1 cellular context compared by ENCODE assay signal in genomic region chr17:7989781-7990655, GRCh38.
TF ChIP-seq lines count a peak whose summit lies in the region.

No MANE protein-coding gene starts in this region.

TF ChIP-seq in WTC11, 78 proteins besides CTCF, POLR2A, EP300 and RAD21 (continued from another document):
- TF ChIP-seq AR (CRISPR knock-in tag; IDR thresholded peaks at IDR 0.05), result no peak
- TF ChIP-seq MLX (CRISPR knock-in tag; IDR thresholded peaks at IDR 0.05), result no peak
- peak; percentile 58; the same call in 1 of the 2 replicates for TF ChIP-seq SP1 (CRISPR knock-in tag; conservative IDR thresholded peaks at IDR 0.05)
- TF ChIP-seq ARID4B (CRISPR knock-in tag; IDR thresholded peaks at IDR 0.05; ENCODE audit: borderline replicate concordance), result peak; percentile 72
- TF ChIP-seq HMGA2 (CRISPR knock-in tag; IDR thresholded peaks at IDR 0.05), result no peak
- TF ChIP-seq PREB (CRISPR knock-in tag; IDR thresholded peaks at IDR 0.05; ENCODE audit: borderline replicate concordance), result no peak
- TF ChIP-seq NFATC4 (CRISPR knock-in tag; IDR thresholded peaks at IDR 0.05), result no peak
- 0 out of 2 replicates have a peak, but pooled peaks have one; percentile 77 for TF ChIP-seq ETV6 (CRISPR knock-in tag; IDR thresholded peaks at IDR 0.05)
- peak; percentile 99 for TF ChIP-seq HMGXB4 (CRISPR knock-in tag; IDR thresholded peaks at IDR 0.05)
- TF ChIP-seq MXD4 (CRISPR knock-in tag; IDR thresholded peaks at IDR 0.05; ENCODE audit: borderline replicate concordance), result no peak
- TF ChIP-seq CBFB (CRISPR knock-in tag; IDR thresholded peaks at IDR 0.05; ENCODE audit: low read depth), result 0 out of 2 replicates have a peak, but pooled peaks have one; percentile 59
- peak; percentile 25; the same call in 1 of the 2 replicates for TF ChIP-seq USF1 (CRISPR knock-in tag; IDR thresholded peaks at IDR 0.05)
- no peak for TF ChIP-seq TP53 (CRISPR knock-in tag; IDR thresholded peaks at IDR 0.05)
- TF ChIP-seq GABPB1 (CRISPR knock-in tag; IDR thresholded peaks at IDR 0.05), result no peak
- 0 out of 2 replicates have a peak, but pooled peaks have one; percentile 41 for TF ChIP-seq E2F5 (CRISPR knock-in tag; IDR thresholded peaks at IDR 0.05)
- TF ChIP-seq E2F1 (CRISPR knock-in tag; IDR thresholded peaks at IDR 0.05), result no peak
- TF ChIP-seq ZNF281 (CRISPR knock-in tag; IDR thresholded peaks at IDR 0.05), result no peak; the same call in 1 of the 2 replicates
- peak; percentile 90 for TF ChIP-seq MAX (CRISPR knock-in tag; IDR thresholded peaks at IDR 0.05)
- TF ChIP-seq ZNF232 (CRISPR knock-in tag; IDR thresholded peaks at IDR 0.05), result peak; percentile 81
- no peak for TF ChIP-seq FOXK1 (CRISPR knock-in tag; IDR thresholded peaks at IDR 0.05)
